In the genomic region with DNA sequence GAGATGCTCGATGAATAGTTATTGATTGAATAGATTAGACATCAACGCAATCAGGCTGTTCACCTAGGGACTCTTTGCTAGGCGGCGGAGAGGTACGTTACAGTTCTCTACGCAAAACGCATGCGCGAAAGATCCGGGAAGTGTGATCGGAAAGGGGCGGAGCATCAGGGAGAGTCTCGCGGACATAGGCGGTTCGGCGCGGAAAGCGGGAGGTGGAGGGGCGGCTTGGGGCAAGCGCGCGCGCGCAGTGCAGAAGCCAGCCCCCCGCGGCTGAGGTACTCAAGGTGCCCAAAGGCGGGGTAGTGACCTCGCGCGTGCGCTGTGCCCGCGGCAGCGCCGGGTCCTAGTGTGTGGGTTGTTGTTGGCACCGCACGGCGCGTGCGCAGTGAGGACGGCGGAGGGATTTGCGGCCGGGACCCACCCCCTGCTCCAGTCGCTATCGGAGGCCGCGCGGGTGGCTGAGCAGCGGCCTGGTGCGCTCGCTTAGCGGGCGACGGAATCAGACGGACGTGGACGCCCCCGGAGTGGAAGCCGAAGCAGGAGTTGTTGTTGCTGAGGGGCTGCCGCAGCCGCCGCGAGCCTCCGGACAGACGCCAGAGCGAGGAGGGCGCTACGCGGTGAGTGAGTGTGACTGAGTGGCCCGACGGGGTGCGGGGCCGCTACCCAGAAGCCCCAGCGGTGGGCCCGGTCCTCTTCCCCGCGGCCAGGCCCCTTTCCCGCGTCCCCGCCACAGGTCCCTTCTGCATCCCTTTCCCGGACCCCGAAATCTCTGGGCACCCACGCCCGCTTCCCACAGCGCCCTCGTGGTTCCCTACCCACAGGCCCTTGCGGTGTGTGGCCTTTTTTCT, we compare ENCODE assay signal across 8 cellular contexts. TPM values are rescaled to one million over a fixed set of nuclear protein-coding genes. Genes with fewer than 3 reads are reported as not detected.
DNase-seq lines count a peak whose midpoint lies in the region; ATAC-seq and TF ChIP-seq lines count a peak whose summit lies in the region.

A gene with protein sequence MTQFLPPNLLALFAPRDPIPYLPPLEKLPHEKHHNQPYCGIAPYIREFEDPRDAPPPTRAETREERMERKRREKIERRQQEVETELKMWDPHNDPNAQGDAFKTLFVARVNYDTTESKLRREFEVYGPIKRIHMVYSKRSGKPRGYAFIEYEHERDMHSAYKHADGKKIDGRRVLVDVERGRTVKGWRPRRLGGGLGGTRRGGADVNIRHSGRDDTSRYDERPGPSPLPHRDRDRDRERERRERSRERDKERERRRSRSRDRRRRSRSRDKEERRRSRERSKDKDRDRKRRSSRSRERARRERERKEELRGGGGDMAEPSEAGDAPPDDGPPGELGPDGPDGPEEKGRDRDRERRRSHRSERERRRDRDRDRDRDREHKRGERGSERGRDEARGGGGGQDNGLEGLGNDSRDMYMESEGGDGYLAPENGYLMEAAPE (plus strand): TSS at position 432 of the 848 bp plus-strand sequence. CDS start 964 bp downstream, outside the sequence.

- H3K4me2 ChIP-seq in KMS-11: peak within 1 kb of the TSS; percentile 95

- H3K4me3 ChIP-seq in KMS-11 (IDR thresholded peaks at IDR 0.05; ENCODE audit: insufficient read depth, low read depth, low read length) (peak within 1 kb of the TSS; percentile 81), Peyer's patch (peak within 1 kb of the TSS; percentile 82 to 96 (median 91)), muscle layer of duodenum (ENCODE audit: low read depth in 1 of 2, low read length in 2 of 2) (peak within 1 kb of the TSS; percentile 97 to 99)

- H3K9me3 ChIP-seq in Peyer's patch: no peaks in the 10 kb centered on the region
- H3K9me3 ChIP-seq in muscle layer of duodenum (ENCODE audit: control insufficient read depth in 1 of 2, low read length in 2 of 2): no peaks in the 10 kb centered on the region

- H3K9ac ChIP-seq in KMS-11: peak within 1 kb of the TSS; percentile 81

- TF ChIP-seq CTCF in KMS-11 (conservative IDR thresholded peaks at IDR 0.05; ENCODE audit: low read depth, low read length) (no peak), Peyer's patch (IDR thresholded peaks at IDR 0.05) (peak in 1 of 6 experiments; percentile 3)

- H3K4me1 ChIP-seq in KMS-11 (ENCODE audit: low read depth, poor library complexity, severe bottlenecking) (peaks cover 29% of the 10 kb centered on the region), Peyer's patch (peaks cover 0 to 29% (median 5%) of the 10 kb centered on the region in 4 donors), muscle layer of duodenum (ENCODE audit: control insufficient read depth in 1 of 2, insufficient read depth in 2 of 2, low read length in 2 of 2) (peaks cover 9 to 21% of the 10 kb centered on the region in 2 donors)

- peaks cover 26% of the 10 kb centered on the region for H4K20me1 ChIP-seq in KMS-11 (ENCODE audit: insufficient read depth)

- H3K27ac ChIP-seq in KMS-11 (peak within 1 kb of the TSS; percentile 54), Peyer's patch (peak within 1 kb of the TSS; percentile 82 to 94 (median 90)), muscle layer of duodenum (ENCODE audit: low read length) (peak within 1 kb of the TSS; percentile 84)

- peak; percentile 97 for DNase-seq in DMS153 treated with DMSO at 0.1 percent for 48 hours (lab: John Stamatoyannopoulos, UW; ENCODE audit: unreplicated experiment)
- DNase-seq in Peyer's patch: peak; percentile 97 to 100 (median 99)
- peak; percentile 98 to 99 for DNase-seq in activated T-cell treated with anti-CD3 and anti-CD28 coated beads, Interleukin-2, amount 50 U/mL, for 48 hours
- peak; percentile 98 to 100 for DNase-seq in stimulated activated CD8-positive, alpha-beta memory T cell treated with anti-CD3 and anti-CD28 coated beads, Interleukin-7, amount 100 ng/mL, for 4 hours (ENCODE audit: low read depth in 2 of 2)

- H2AFZ ChIP-seq in KMS-11 (ENCODE audit: low read depth): peak within 1 kb of the TSS; percentile 80

- peak; percentile 79 for ATAC-seq in GM21723 (IDR thresholded peaks at IDR 0.05; ENCODE audit: unreplicated experiment)
- ATAC-seq in esophagus mucosa: peak; percentile 98

- H3K79me2 ChIP-seq in KMS-11 (ENCODE audit: insufficient read depth, low read depth): peaks cover 49% of the 10 kb centered on the region

- H3K36me3 ChIP-seq in KMS-11 (ENCODE audit: insufficient read depth): peaks cover 13% of the 10 kb centered on the region; the same call in 1 of the 2 replicates
- H3K36me3 ChIP-seq in Peyer's patch: peaks cover 0 to 11% (median 0%) of the 10 kb centered on the region in 3 donors
- peaks cover 8 to 10% of the 10 kb centered on the region in 2 donors for H3K36me3 ChIP-seq in muscle layer of duodenum (ENCODE audit: control insufficient read depth in 1 of 2, insufficient read depth in 2 of 2, low read length in 2 of 2)

- peak; percentile 79 to 88 for TF ChIP-seq POLR2A in Peyer's patch (IDR thresholded peaks at IDR 0.05)

- no peaks in the 10 kb centered on the region for H3K27me3 ChIP-seq in KMS-11 (ENCODE audit: insufficient read depth, low read depth)
- H3K27me3 ChIP-seq in Peyer's patch: no peaks in the 10 kb centered on the region
- H3K27me3 ChIP-seq in muscle layer of duodenum (ENCODE audit: low read depth, low read length): no peaks in the 10 kb centered on the region

RNA-seq across cellular contexts. Expression of the gene that starts here (rescaled TPM):
- total RNA-seq in Peyer's patch (100 to 1,000 TPM; 240 to 520 (median 395) TPM), esophagus mucosa (82.3 TPM)

Comparison
In these comparisons a context has a peak if more than half of its experiments do, and no peak if none do; other contexts are left out.
1. Peak in every context shown above with its lines: DNase-seq, ATAC-seq, H3K4me3 ChIP-seq and H3K27ac ChIP-seq.